23 cellular contexts compared by ENCODE assay signal in genomic region chr5:172312286-172312685, GRCh38.
"Had no signal": no experiment of that assay in that cellular context is flagged by ENCODE, and none has a peak within 500 bp of the region (broad histone marks: within the 10 kb centered on the region; RNA-seq: fewer than 3 reads in every experiment).

No MANE protein-coding gene starts in this region.

- H3K27me3 ChIP-seq: heart right ventricle, right atrium auricular region, stomach, testis, upper lobe of right lung had no signal

- H3K4me3 Mint-ChIP-seq: activated naive CD4-positive, alpha-beta T cell treated with anti-CD3 and anti-CD28 coated beads, Interleukin-2, amount 10 ng/mL, durations not matched to agents 7 days and 5 days; activated naive CD8-positive, alpha-beta T cell treated with anti-CD3 and anti-CD28 coated beads, Interleukin-2, amount 50 U/mL, for 24 hours; activated T-cell treated with anti-CD3 and anti-CD28 coated beads, Interleukin-2, amount 50 U/mL, for 4 hours; immature natural killer cell; neural crest cell; stimulated activated effector memory CD8-positive, alpha-beta T cell treated with anti-CD3 and anti-CD28 coated beads, Interleukin-12 subunit alpha, Interleukin-12 subunit beta, amount 100 ng/mL, for 72 hours had no signal

- DNase-seq: activated CD4-positive, alpha-beta T cell treated with anti-CD3 and anti-CD28 coated beads, Interleukin-2, amount 50 U/mL, for 1 hour; activated CD8-positive, alpha-beta memory T cell treated with anti-CD3 and anti-CD28 coated beads, Interleukin-2, amount 50 U/mL, for 4 hours; activated naive CD4-positive, alpha-beta T cell treated with anti-CD3 and anti-CD28 coated beads, Interleukin-2, amount 10 ng/mL, durations not matched to agents 7 days and 5 days; activated naive CD8-positive, alpha-beta T cell treated with anti-CD3 and anti-CD28 coated beads, Interleukin-2, amount 50 U/mL, for 24 hours; activated T-cell treated with anti-CD3 and anti-CD28 coated beads, Interleukin-2, amount 50 U/mL, for 4 hours; anterior cingulate cortex; cerebellar nuclear complex; cortex of kidney; effector CD4-positive, alpha-beta T cell; heart right ventricle; immature natural killer cell; kidney glomerular epithelial cell; left ventricle myocardium inferior; small intestine; stimulated activated CD4-positive, alpha-beta T cell treated with anti-CD3 and anti-CD28 coated beads, Interleukin-4, amount 100 ng/mL, for 24 hours; stomach; upper lobe of right lung had no signal

- H3K27ac Mint-ChIP-seq: activated naive CD4-positive, alpha-beta T cell treated with anti-CD3 and anti-CD28 coated beads, Interleukin-2, amount 10 ng/mL, durations not matched to agents 7 days and 5 days; activated naive CD8-positive, alpha-beta T cell treated with anti-CD3 and anti-CD28 coated beads, Interleukin-2, amount 50 U/mL, for 24 hours; immature natural killer cell; stimulated activated effector memory CD8-positive, alpha-beta T cell treated with anti-CD3 and anti-CD28 coated beads, Interleukin-12 subunit alpha, Interleukin-12 subunit beta, amount 100 ng/mL, for 72 hours had no signal

- H3K36me3 ChIP-seq: heart right ventricle, left ventricle myocardium inferior, prostate gland, right atrium auricular region, stomach, upper lobe of right lung had no signal

- H3K9me3 Mint-ChIP-seq: activated naive CD4-positive, alpha-beta T cell treated with anti-CD3 and anti-CD28 coated beads, Interleukin-2, amount 10 ng/mL, durations not matched to agents 7 days and 5 days; activated naive CD8-positive, alpha-beta T cell treated with anti-CD3 and anti-CD28 coated beads, Interleukin-2, amount 50 U/mL, for 24 hours; activated T-cell treated with anti-CD3 and anti-CD28 coated beads, Interleukin-2, amount 50 U/mL, for 4 hours; immature natural killer cell; stimulated activated effector memory CD8-positive, alpha-beta T cell treated with anti-CD3 and anti-CD28 coated beads, Interleukin-12 subunit alpha, Interleukin-12 subunit beta, amount 100 ng/mL, for 72 hours had no signal

- H3K4me3 ChIP-seq: heart right ventricle, left ventricle myocardium inferior, prostate gland, right atrium auricular region, stomach, testis, upper lobe of right lung had no signal

- H3K4me1 ChIP-seq: heart right ventricle, left ventricle myocardium inferior, prostate gland, right atrium auricular region, stomach, testis, upper lobe of right lung had no signal

- H3K36me3 Mint-ChIP-seq: activated naive CD4-positive, alpha-beta T cell treated with anti-CD3 and anti-CD28 coated beads, Interleukin-2, amount 10 ng/mL, durations not matched to agents 7 days and 5 days; immature natural killer cell; stimulated activated effector memory CD8-positive, alpha-beta T cell treated with anti-CD3 and anti-CD28 coated beads, Interleukin-12 subunit alpha, Interleukin-12 subunit beta, amount 100 ng/mL, for 72 hours had no signal

- H3K9me3 ChIP-seq: heart right ventricle, left ventricle myocardium inferior, prostate gland, right atrium auricular region, stomach, testis, upper lobe of right lung had no signal

- ATAC-seq: activated naive CD8-positive, alpha-beta T cell treated with anti-CD3 and anti-CD28 coated beads, Interleukin-2, amount 50 U/mL, for 24 hours; activated T-cell treated with anti-CD3 and anti-CD28 coated beads, Interleukin-2, amount 50 U/mL, for 4 hours; esophagus mucosa; stimulated activated effector memory CD8-positive, alpha-beta T cell treated with anti-CD3 and anti-CD28 coated beads, Interleukin-12 subunit alpha, Interleukin-12 subunit beta, amount 100 ng/mL, for 72 hours; upper lobe of right lung had no signal

- H3K4me1 Mint-ChIP-seq: activated naive CD4-positive, alpha-beta T cell treated with anti-CD3 and anti-CD28 coated beads, Interleukin-2, amount 10 ng/mL, durations not matched to agents 7 days and 5 days; activated naive CD8-positive, alpha-beta T cell treated with anti-CD3 and anti-CD28 coated beads, Interleukin-2, amount 50 U/mL, for 24 hours; immature natural killer cell; neural crest cell; stimulated activated effector memory CD8-positive, alpha-beta T cell treated with anti-CD3 and anti-CD28 coated beads, Interleukin-12 subunit alpha, Interleukin-12 subunit beta, amount 100 ng/mL, for 72 hours had no signal

- H3K27ac ChIP-seq: heart right ventricle, left ventricle myocardium inferior, prostate gland, right atrium auricular region, stomach, testis, upper lobe of right lung had no signal
